12 cellular contexts compared by ENCODE assay signal in the genomic region with DNA sequence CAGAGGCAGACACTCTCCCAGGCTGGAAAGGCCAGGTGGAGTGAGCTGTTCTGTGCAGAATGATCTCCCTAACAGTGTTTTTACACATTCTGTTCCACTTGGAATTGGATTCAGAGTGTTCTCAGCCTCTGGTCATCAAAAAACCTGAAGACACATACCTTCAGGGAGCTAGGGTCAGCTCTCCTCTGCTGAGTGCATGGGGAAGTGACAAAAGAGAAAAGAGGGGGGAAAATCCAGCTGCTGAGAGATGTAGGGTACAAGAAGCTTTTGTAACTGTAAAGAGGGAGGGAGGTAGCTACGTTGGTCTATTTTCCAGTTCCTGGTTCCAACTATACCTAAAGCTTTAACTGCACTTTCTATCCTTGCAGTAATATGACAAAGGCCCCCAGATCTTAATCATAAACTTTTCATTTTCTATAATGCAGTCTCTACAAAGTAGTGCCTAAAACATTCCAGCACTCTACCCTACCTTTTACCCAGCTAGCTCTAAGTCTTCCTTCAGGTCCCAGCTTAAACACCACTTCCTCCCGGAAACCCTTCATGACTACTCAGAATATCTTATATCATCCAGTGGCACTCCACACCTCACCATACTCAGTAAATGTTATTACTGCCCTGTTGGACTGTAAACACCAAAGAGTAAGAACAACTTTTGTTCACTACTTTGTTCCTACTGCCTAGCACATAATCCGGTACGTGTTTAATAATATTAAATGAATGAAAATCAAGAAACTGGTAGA. TPM values are rescaled to one million over a fixed set of nuclear protein-coding genes. Genes with fewer than 3 reads are reported as not detected.
DNase-seq lines count a peak whose midpoint lies in the region; ATAC-seq, FAIRE-seq and TF ChIP-seq lines count a peak whose summit lies in the region.
"Had no signal": no experiment of that assay in that cellular context is flagged by ENCODE, and none has a peak within 500 bp of the region (broad histone marks: within the 10 kb centered on the region; RNA-seq: fewer than 3 reads in every experiment).

No MANE protein-coding gene starts in this region.

- no peaks in the 10 kb centered on the region for H3K9me3 Mint-ChIP-seq in naive thymus-derived CD4-positive, alpha-beta T cell

- TF ChIP-seq POLR2A in GM12891 (IDR thresholded peaks at IDR 0.05; ENCODE audit: low read depth, low read length), result no peak

- ATAC-seq in naive thymus-derived CD4-positive, alpha-beta T cell, result peak; percentile 44
- ATAC-seq in HG03095 (IDR thresholded peaks at IDR 0.05; ENCODE audit: unreplicated experiment) (no peak), GM18858 (IDR thresholded peaks at IDR 0.05; ENCODE audit: unreplicated experiment) (no peak)

- H3K9me3 ChIP-seq in naive thymus-derived CD4-positive, alpha-beta T cell (ENCODE audit: control insufficient read depth in 2 of 3, low read length in 3 of 3), result no peaks in the 10 kb centered on the region
- H3K9me3 ChIP-seq: SK-N-SH had no signal

- no peak for FAIRE-seq in GM12891 (lab: Jason Lieb, UNC)

- POLR2A ChIA-PET in naive thymus-derived CD4-positive, alpha-beta T cell (lab: Charles Lee), result no interaction called here

- CTCF ChIA-PET in naive thymus-derived CD4-positive, alpha-beta T cell (lab: Charles Lee), result interaction anchor here (0.6 kb wide), 1 partner anchor 95 kb away, joined by 3 read pairs; a partner anchor contains a TSS

- H3K4me1 ChIP-seq in ACC112 (ENCODE audit: control insufficient read depth, insufficient read depth, low read length, unreplicated experiment), result peaks cover 36% of the 10 kb centered on the region
- H3K4me1 ChIP-seq in naive thymus-derived CD4-positive, alpha-beta T cell (ENCODE audit: control insufficient read depth in 2 of 2, insufficient read depth in 2 of 2, low read length in 2 of 2), result peaks cover 33 to 63% of the 10 kb centered on the region in 2 donors

- H3K79me2 ChIP-seq in ACC112 (ENCODE audit: control insufficient read depth, insufficient read depth, low read length, unreplicated experiment), result peaks cover 96% of the 10 kb centered on the region

- peak overlapping the region in 3 of 9 donors; percentile 3 to 47 (median 17) for H3K27ac Mint-ChIP-seq in naive thymus-derived CD4-positive, alpha-beta T cell

- no peaks in the 10 kb centered on the region for H3K36me3 ChIP-seq in ACC112 (ENCODE audit: insufficient read depth, low read length)
- no peaks in the 10 kb centered on the region for H3K36me3 ChIP-seq in naive thymus-derived CD4-positive, alpha-beta T cell (ENCODE audit: control insufficient read depth in 2 of 3, insufficient read depth in 3 of 3, low read length in 3 of 3)

- peaks cover 0 to 15% (median 3%) of the 10 kb centered on the region in 5 donors for H3K36me3 Mint-ChIP-seq in naive thymus-derived CD4-positive, alpha-beta T cell

- no peaks in the 10 kb centered on the region for H3K27me3 ChIP-seq in ACC112 (ENCODE audit: insufficient read depth, low read length)
- H3K27me3 ChIP-seq in naive thymus-derived CD4-positive, alpha-beta T cell (ENCODE audit: control insufficient read depth in 2 of 2, insufficient read depth in 2 of 2, low read length in 2 of 2), result no peaks in the 10 kb centered on the region
- H3K27me3 ChIP-seq: BLaER1 treated with 17β-estradiol and CSF1 and Interleukin-3, amounts not matched to agents 10 nM and 100 nM had no signal

- no peak overlapping the region for H2AFZ ChIP-seq in ACC112 (ENCODE audit: low read length, unreplicated experiment)

- H3K4me3 ChIP-seq in ACC112 (ENCODE audit: low read depth, low read length), result no peak overlapping the region
- no peak overlapping the region for H3K4me3 ChIP-seq in naive thymus-derived CD4-positive, alpha-beta T cell (ENCODE audit: low read length)
- H3K4me3 ChIP-seq: BLaER1 treated with 17β-estradiol and CSF1 and Interleukin-3, amounts not matched to agents 10 nM and 100 nM had no signal

- H3K27me3 Mint-ChIP-seq in naive thymus-derived CD4-positive, alpha-beta T cell, result no peaks in the 10 kb centered on the region

- DNase-seq in GM12891 (ENCODE audit: insufficient read length, low spot score) (no peak), caudate nucleus (lab: John Stamatoyannopoulos, UW) (no peak), H4 (ENCODE audit: low spot score) (no peak), foreskin melanocyte (no peak)
- DNase-seq in naive thymus-derived CD4-positive, alpha-beta T cell, result peak in 4 of 9 donors; percentile 7 to 18 (median 10)
- DNase-seq: kidney glomerular epithelial cell, NCI-H748 treated with DMSO at 0.1 percent for 48 hours, SK-N-SH had no signal

- H3K27ac ChIP-seq in ACC112 (ENCODE audit: low read depth, low read length) (peak overlapping the region; percentile 5; the same call in 1 of the 2 replicates), caudate nucleus (ENCODE audit: low read depth, low read length) (peak overlapping the region; percentile 11)
- H3K27ac ChIP-seq in naive thymus-derived CD4-positive, alpha-beta T cell (ENCODE audit: low read depth, low read length), result no peak overlapping the region

- intact Hi-C loops in naive thymus-derived CD4-positive, alpha-beta T cell (cut with micrococcal nuclease), result loop anchor here in 1 of 2 donors (1.0 to 2.0 kb wide), 2 partner anchors 9 to 13 kb away; a partner anchor contains a TSS

- peak overlapping the region in 9 of 10 donors; percentile 0 to 71 (median 43) for H3K4me3 Mint-ChIP-seq in naive thymus-derived CD4-positive, alpha-beta T cell

- H3K4me1 Mint-ChIP-seq in naive thymus-derived CD4-positive, alpha-beta T cell, result peaks cover 67 to 97% (median 92%) of the 10 kb centered on the region in 7 donors

TF ChIP-seq in GM12891, 5 proteins besides CTCF, POLR2A, EP300 and RAD21:
- peak; percentile 44 for TF ChIP-seq SPI1 (IDR thresholded peaks at IDR 0.05; ENCODE audit: low read depth, low read length)
- no peak for TF ChIP-seq POU2F2 (IDR thresholded peaks at IDR 0.05; ENCODE audit: low read depth, low read length)

RNA-seq across cellular contexts. Expression of a gene that starts 9.2 kb away (rescaled TPM):
- polyA plus RNA-seq in GM12891 (2012; ENCODE audit: low read depth, missing spikeins), result 28.8 TPM
- 100 to 1,000 TPM in 3 of 5 experiments, 10 to 100 TPM in 2; 68.9 to 120 (median 105) TPM for total RNA-seq in naive thymus-derived CD4-positive, alpha-beta T cell
- 10 to 100 TPM; 58.3 to 59.4 TPM for polyA plus RNA-seq in naive thymus-derived CD4-positive, alpha-beta T cell
- total RNA-seq in H4 (2014; rRNA removed; shearing (Covaris generic)), result 15.1 and 22.1 TPM in 2 replicates
